ENCODE assay signal across 8 cellular contexts in the genomic region with DNA sequence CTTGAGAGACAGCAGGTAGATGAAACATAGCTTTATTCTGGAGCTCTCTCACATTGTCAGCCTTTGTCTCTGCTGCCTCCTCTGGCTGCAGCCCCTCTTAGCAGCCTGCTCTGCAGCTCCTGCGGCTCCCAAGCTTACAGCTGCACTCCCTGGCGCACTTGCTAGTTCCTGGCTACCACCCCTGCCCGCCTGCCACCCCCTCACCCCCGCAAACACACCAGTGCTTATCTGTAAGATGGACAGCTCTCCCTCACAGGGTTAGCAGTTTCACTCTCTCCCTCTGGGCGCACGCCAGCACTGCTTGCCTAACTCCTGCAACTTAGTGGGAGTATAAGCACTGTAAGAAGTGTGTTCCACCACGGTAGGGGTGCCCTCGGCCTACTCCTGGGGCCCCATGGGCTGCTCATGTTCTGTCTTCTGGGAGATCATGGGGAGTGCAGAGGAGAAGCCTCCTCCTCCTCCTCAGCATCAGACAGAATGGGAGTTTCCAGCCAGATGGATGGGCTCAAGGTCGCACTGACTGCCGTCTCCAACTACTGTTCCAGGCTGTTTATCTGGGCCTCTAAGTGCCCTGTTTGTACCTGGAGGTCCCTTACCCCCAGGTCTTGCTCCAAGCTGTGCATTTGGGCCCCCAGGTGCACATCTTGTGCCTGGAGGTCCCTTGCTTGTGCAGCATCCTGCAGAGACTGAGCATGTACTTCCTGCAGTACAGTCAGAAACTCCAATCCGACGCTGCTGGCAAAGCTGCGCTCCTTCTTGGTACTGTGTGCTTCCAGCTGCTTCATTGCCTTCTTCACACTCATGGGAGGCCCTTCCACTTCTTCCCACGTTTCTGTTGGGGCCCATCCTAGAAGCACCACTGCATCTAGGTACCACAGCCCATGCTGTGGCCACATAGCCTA.
A peak's percentile ranks its signal among the peaks of the same experiment; 100 is the strongest.
DNase-seq lines count a peak whose midpoint lies in the region; ATAC-seq and TF ChIP-seq lines count a peak whose summit lies in the region.

No MANE protein-coding gene starts in this region.

- no peaks in the 10 kb centered on the region for H3K4me1 ChIP-seq in GM23248 (ENCODE audit: insufficient read depth)

- in situ Hi-C loops in GM23248 (cut with MboI) = no loop called here

- 9 to 12% methylated on average over 14 of the region's 14 CpGs for WGBS in GM23248 (ENCODE audit: low coverage in 1 of 2, low lambda C conversion rate in 2 of 2, missing lambda C conversion rate in 2 of 2), 2 experiments

- H3K27me3 Mint-ChIP-seq in activated T-cell treated with anti-CD3 and anti-CD28 coated beads, Interleukin-2, amount 50 U/mL, for 72 hours (ENCODE audit: low read depth) = no peaks in the 10 kb centered on the region
- no peaks in the 10 kb centered on the region for H3K27me3 Mint-ChIP-seq in activated naive CD8-positive, alpha-beta T cell treated with anti-CD3 and anti-CD28 coated beads for 36 hours
- H3K27me3 Mint-ChIP-seq in activated naive CD4-positive, alpha-beta T cell treated with anti-CD3 and anti-CD28 coated beads, Interleukin-2, amount 10 ng/mL, durations not matched to agents 7 days and 5 days = no peaks in the 10 kb centered on the region

- H3K4me1 Mint-ChIP-seq in activated T-cell treated with anti-CD3 and anti-CD28 coated beads, Interleukin-2, amount 50 U/mL, for 72 hours (ENCODE audit: low read depth) = no peaks in the 10 kb centered on the region
- no peaks in the 10 kb centered on the region for H3K4me1 Mint-ChIP-seq in activated naive CD8-positive, alpha-beta T cell treated with anti-CD3 and anti-CD28 coated beads for 36 hours
- no peaks in the 10 kb centered on the region for H3K4me1 Mint-ChIP-seq in activated naive CD4-positive, alpha-beta T cell treated with anti-CD3 and anti-CD28 coated beads, Interleukin-2, amount 10 ng/mL, durations not matched to agents 7 days and 5 days

- H3K36me3 ChIP-seq in GM23248 (ENCODE audit: low read depth) = no peaks in the 10 kb centered on the region

- DNase-seq in GM23248 (peak; percentile 11), NCI-H446 treated with DMSO at 0.1 percent for 48 hours (lab: John Stamatoyannopoulos, UW) (peak; percentile 65), fibroblast of pulmonary artery (ENCODE audit: low read depth) (no peak)
- DNase-seq in activated T-cell treated with anti-CD3 and anti-CD28 coated beads, Interleukin-2, amount 50 U/mL, for 72 hours = no peak
- DNase-seq in activated naive CD8-positive, alpha-beta T cell treated with anti-CD3 and anti-CD28 coated beads for 36 hours = no peak
- DNase-seq in activated naive CD4-positive, alpha-beta T cell treated with anti-CD3 and anti-CD28 coated beads, Interleukin-2, amount 10 ng/mL, durations not matched to agents 7 days and 5 days = no peak

- CTCF ChIA-PET in activated naive CD4-positive, alpha-beta T cell treated with anti-CD3 and anti-CD28 coated beads, Interleukin-2, amount 10 ng/mL, durations not matched to agents 7 days and 5 days (lab: Charles Lee) = no interaction called here

- H3K36me3 Mint-ChIP-seq in activated T-cell treated with anti-CD3 and anti-CD28 coated beads, Interleukin-2, amount 50 U/mL, for 72 hours (ENCODE audit: insufficient read depth in 2 of 2) = peaks cover 0 to 4% of the 10 kb centered on the region in 2 donors
- no peaks in the 10 kb centered on the region for H3K36me3 Mint-ChIP-seq in activated naive CD8-positive, alpha-beta T cell treated with anti-CD3 and anti-CD28 coated beads for 36 hours
- H3K36me3 Mint-ChIP-seq in activated naive CD4-positive, alpha-beta T cell treated with anti-CD3 and anti-CD28 coated beads, Interleukin-2, amount 10 ng/mL, durations not matched to agents 7 days and 5 days = no peaks in the 10 kb centered on the region

- no peaks in the 10 kb centered on the region for H3K27me3 ChIP-seq in GM23248 (replicated peaks; ENCODE audit: insufficient read depth)

- H3K9me2 ChIP-seq in GM23248 (ENCODE audit: insufficient read depth) = no peaks in the 10 kb centered on the region; the same call in 1 of the 2 replicates

- TF ChIP-seq CTCF in C4-2B (conservative IDR thresholded peaks at IDR 0.05) = peak; percentile 34
- peak; percentile 6 for TF ChIP-seq CTCF in fibroblast of pulmonary artery (IDR thresholded peaks at IDR 0.05; ENCODE audit: low read length, missing control alignments)

- no peak overlapping the region for H3K27ac Mint-ChIP-seq in activated T-cell treated with anti-CD3 and anti-CD28 coated beads, Interleukin-2, amount 50 U/mL, for 72 hours
- H3K27ac Mint-ChIP-seq in activated naive CD8-positive, alpha-beta T cell treated with anti-CD3 and anti-CD28 coated beads for 36 hours = no peak overlapping the region
- H3K27ac Mint-ChIP-seq in activated naive CD4-positive, alpha-beta T cell treated with anti-CD3 and anti-CD28 coated beads, Interleukin-2, amount 10 ng/mL, durations not matched to agents 7 days and 5 days = no peak overlapping the region

- H3K9ac ChIP-seq in GM23248 = no peak overlapping the region

- H4K20me1 ChIP-seq in GM23248 (ENCODE audit: insufficient read depth) = no peaks in the 10 kb centered on the region

- no peak overlapping the region for H3K4me3 Mint-ChIP-seq in activated T-cell treated with anti-CD3 and anti-CD28 coated beads, Interleukin-2, amount 50 U/mL, for 72 hours
- no peak overlapping the region for H3K4me3 Mint-ChIP-seq in activated naive CD8-positive, alpha-beta T cell treated with anti-CD3 and anti-CD28 coated beads for 36 hours
- no peak overlapping the region for H3K4me3 Mint-ChIP-seq in activated naive CD4-positive, alpha-beta T cell treated with anti-CD3 and anti-CD28 coated beads, Interleukin-2, amount 10 ng/mL, durations not matched to agents 7 days and 5 days

- no peak for ATAC-seq in activated T-cell treated with anti-CD3 and anti-CD28 coated beads, Interleukin-2, amount 50 U/mL, for 72 hours (replicated peaks in 1 of 2)
- no peak for ATAC-seq in GM21825 (IDR thresholded peaks at IDR 0.05; ENCODE audit: unreplicated experiment)

- no peak overlapping the region for H3K4me2 ChIP-seq in GM23248 (ENCODE audit: unreplicated experiment)

- H3K4me3 ChIP-seq in GM23248 = no peak overlapping the region
- H3K4me3 ChIP-seq in fibroblast of pulmonary artery (replicated peaks; ENCODE audit: low read depth, low read length) = no peak overlapping the region

- no peaks in the 10 kb centered on the region for H3F3A ChIP-seq in GM23248 (ENCODE audit: insufficient read depth)

- no peaks in the 10 kb centered on the region for H3K9me3 ChIP-seq in GM23248 (ENCODE audit: low read depth)

- no peak overlapping the region for H2AFZ ChIP-seq in GM23248

- H3K27ac ChIP-seq in C4-2B (peak overlapping the region; percentile 0; the same call in 1 of the 2 replicates), GM23248 (no peak overlapping the region)

- no peaks in the 10 kb centered on the region for H3K79me2 ChIP-seq in GM23248 (ENCODE audit: insufficient read depth)

- H3K9me3 Mint-ChIP-seq in activated T-cell treated with anti-CD3 and anti-CD28 coated beads, Interleukin-2, amount 50 U/mL, for 72 hours = peaks cover 7 to 9% of the 10 kb centered on the region in 2 donors
- peaks cover 1% of the 10 kb centered on the region for H3K9me3 Mint-ChIP-seq in activated naive CD8-positive, alpha-beta T cell treated with anti-CD3 and anti-CD28 coated beads for 36 hours
- H3K9me3 Mint-ChIP-seq in activated naive CD4-positive, alpha-beta T cell treated with anti-CD3 and anti-CD28 coated beads, Interleukin-2, amount 10 ng/mL, durations not matched to agents 7 days and 5 days = peaks cover 23% of the 10 kb centered on the region

Comparison
In these comparisons a context has a peak if more than half of its experiments do, and no peak if none do; other contexts are left out.
1. DNase-seq: peak in GM23248 (single experiment) and NCI-H446 treated with DMSO at 0.1 percent for 48 hours (single experiment); none in fibroblast of pulmonary artery (single experiment), activated T-cell treated with anti-CD3 and anti-CD28 coated beads, Interleukin-2, amount 50 U/mL, for 72 hours (0 of 2), activated naive CD8-positive, alpha-beta T cell treated with anti-CD3 and anti-CD28 coated beads for 36 hours (single experiment) and activated naive CD4-positive, alpha-beta T cell treated with anti-CD3 and anti-CD28 coated beads, Interleukin-2, amount 10 ng/mL, durations not matched to agents 7 days and 5 days (single experiment).